23 cellular contexts compared by ENCODE assay signal in the genomic region with DNA sequence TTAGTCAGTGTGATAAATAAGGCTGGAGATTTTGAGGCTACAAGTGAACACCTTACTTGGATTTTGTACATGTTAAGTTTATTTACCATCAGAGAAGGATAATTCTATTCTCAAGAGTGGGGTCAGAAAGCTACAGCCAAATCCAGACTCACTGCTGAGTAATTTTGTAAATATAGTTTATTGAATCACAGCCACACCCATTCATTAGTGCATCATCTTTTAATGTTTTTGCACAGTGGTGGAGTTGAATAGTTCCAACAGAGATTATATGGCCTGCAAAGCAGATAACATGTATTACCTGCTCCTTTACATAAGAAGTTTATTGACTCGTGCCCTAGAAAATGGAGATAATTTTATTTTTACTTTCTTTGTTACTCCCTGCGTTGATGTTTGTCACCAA.
A peak's percentile ranks its signal among the peaks of the same experiment; 100 is the strongest.
DNase-seq lines count a peak whose midpoint lies in the region; ATAC-seq, FAIRE-seq and TF ChIP-seq lines count a peak whose summit lies in the region.
"Had no signal": no experiment of that assay in that cellular context is flagged by ENCODE, and none has a peak within 500 bp of the region (broad histone marks: within the 10 kb centered on the region; RNA-seq: fewer than 3 reads in every experiment).

No MANE protein-coding gene starts in this region.

- no peaks in the 10 kb centered on the region for H3K4me1 ChIP-seq in kidney (ENCODE audit: control insufficient read depth in 1 of 2, insufficient read depth in 1 of 2, low read depth in 1 of 2, low read length in 2 of 2)
- H3K4me1 ChIP-seq: Caco-2, uterus had no signal

- peak; percentile 11 for DNase-seq in BJ (ENCODE audit: low read depth)
- DNase-seq in LHCN-M2 (ENCODE audit: low read depth) = peak; percentile 29
- DNase-seq in RWPE1 (ENCODE audit: low spot score) = peak; percentile 16
- peak; percentile 20 for DNase-seq in fibroblast of villous mesenchyme (ENCODE audit: low read depth)
- DNase-seq in left lobe of liver (ENCODE audit: low spot score) = no peak
- DNase-seq in NCI-H345 treated with DMSO at 0.1 percent for 48 hours (lab: John Stamatoyannopoulos, UW; ENCODE audit: unreplicated experiment) = no peak
- no peak for DNase-seq in HT-29 (ENCODE audit: low spot score)
- no peak for DNase-seq in kidney
- DNase-seq: activated CD4-positive, alpha-beta T cell treated with anti-CD3 and anti-CD28 coated beads, Interleukin-2, amount 10 ng/mL, durations not matched to agents 24 days and 14 days; activated CD8-positive, alpha-beta memory T cell treated with anti-CD3 and anti-CD28 coated beads, Interleukin-2, amount 50 U/mL, for 4 hours; activated gamma-delta T cell; AML-193; Caco-2; central memory CD4-positive, alpha-beta T cell; foreskin melanocyte; MM.1S; NCI-H1694 treated with DMSO at 0.1 percent for 48 hours; NCI-H526; PC-9; stimulated activated CD4-positive, alpha-beta T cell treated with anti-CD3 and anti-CD28 coated beads, Interleukin-2, amount 100 ng/mL, for 48 hours; uterus had no signal

- no peaks in the 10 kb centered on the region for H3K36me3 ChIP-seq in BJ (ENCODE audit: control insufficient read depth, insufficient read depth, low read length)
- no peaks in the 10 kb centered on the region for H3K36me3 ChIP-seq in kidney (ENCODE audit: control insufficient read depth in 1 of 2, insufficient read depth in 2 of 2, low read length in 2 of 2)
- H3K36me3 ChIP-seq: uterus had no signal

- no peaks in the 10 kb centered on the region for H3K27me3 ChIP-seq in BJ (ENCODE audit: control insufficient read depth, insufficient read depth, low read length)
- H3K27me3 ChIP-seq: uterus had no signal

- no peak for TF ChIP-seq CTCF in BJ (IDR thresholded peaks at IDR 0.05; ENCODE audit: insufficient read depth, low read depth, low read length)
- TF ChIP-seq CTCF in RWPE1 (conservative IDR thresholded peaks at IDR 0.05; ENCODE audit: low read depth) = no peak
- TF ChIP-seq CTCF in fibroblast of villous mesenchyme (IDR thresholded peaks at IDR 0.05; ENCODE audit: insufficient read depth, low read depth, low read length) = no peak
- no peak for TF ChIP-seq CTCF in kidney (IDR thresholded peaks at IDR 0.05; ENCODE audit: borderline replicate concordance, extremely low read depth, insufficient read depth)

- POLR2A ChIA-PET in BJ (lab: Charles Lee) = no interaction called here
- POLR2A ChIA-PET in RWPE1 (lab: Yijun Ruan, JAX; ENCODE audit: low non-redundant PET) = no interaction called here

- no peak for ATAC-seq in left lobe of liver

- CTCF ChIA-PET in BJ (lab: Yijun Ruan, JAX) (no interaction called here), RWPE1 (lab: Yijun Ruan, JAX) (no interaction called here)

- H3K27ac ChIP-seq in RWPE1 (no peak overlapping the region), kidney (ENCODE audit: low read depth in 2 of 2, low read length in 2 of 2) (no peak overlapping the region)
- H3K27ac ChIP-seq: PC-9, uterus had no signal

- H3K4me3 ChIP-seq in BJ (ENCODE audit: low read depth, low read length) (no peak overlapping the region), fibroblast of villous mesenchyme (ENCODE audit: low read depth, low read length) (no peak overlapping the region), kidney (ENCODE audit: low read length in 2 of 2) (no peak overlapping the region)
- H3K4me3 ChIP-seq: PC-9, uterus had no signal

- intact Hi-C loops in kidney (cut with DNase I) = no loop called here

- no peak for FAIRE-seq in kidney (lab: Jason Lieb, UNC)
- FAIRE-seq: G401.6, TTC549 had no signal

- H3K9ac ChIP-seq in kidney (ENCODE audit: low read length in 2 of 2) = no peak overlapping the region

- peaks cover 0 to 4% of the 10 kb centered on the region in 2 donors for H3K9me3 ChIP-seq in kidney (ENCODE audit: control insufficient read depth in 1 of 2, low read length in 2 of 2)
- H3K9me3 ChIP-seq: Caco-2, uterus had no signal

Comparison
In these comparisons a context has a peak if more than half of its experiments do, and no peak if none do; other contexts are left out.
1. DNase-seq: peak in BJ (single experiment), LHCN-M2 (single experiment), RWPE1 (single experiment) and fibroblast of villous mesenchyme (single experiment); none in left lobe of liver (single experiment), NCI-H345 treated with DMSO at 0.1 percent for 48 hours (single experiment), HT-29 (single experiment) and kidney (single experiment).